In the genomic region with DNA sequence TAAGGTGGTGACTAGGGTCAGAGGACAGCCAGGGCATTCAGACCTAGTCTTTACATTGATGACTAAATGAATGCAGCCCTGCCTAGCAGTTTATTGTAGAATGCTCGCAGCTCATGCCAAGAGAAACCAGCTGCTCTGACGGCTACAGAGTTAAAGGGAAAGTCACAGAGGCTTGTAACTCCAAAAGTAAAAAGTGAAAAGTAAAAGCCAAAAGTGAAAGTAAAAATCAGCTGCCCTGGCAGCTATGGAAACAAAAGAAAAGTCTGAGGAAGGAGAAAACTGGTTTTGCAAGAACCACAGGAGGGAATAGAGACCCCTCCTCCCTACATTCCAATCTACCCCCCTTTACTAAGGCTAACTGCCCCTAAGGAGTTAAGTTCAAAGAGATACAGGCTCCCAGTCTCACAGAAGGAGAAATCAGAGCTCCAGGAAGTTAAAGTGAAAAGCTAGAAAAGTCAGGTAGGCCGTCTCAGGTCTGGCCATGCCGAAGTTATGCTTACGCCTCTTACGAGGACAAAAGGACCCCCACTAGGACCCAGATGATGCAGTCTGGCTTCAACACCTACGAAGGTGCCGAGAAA, we compare ENCODE assay signal across 8 cellular contexts. TPM values are rescaled to one million over a fixed set of nuclear protein-coding genes. Genes with fewer than 3 reads are reported as not detected.
DNase-seq lines count a peak whose midpoint lies in the region; ATAC-seq, FAIRE-seq and TF ChIP-seq lines count a peak whose summit lies in the region.

No MANE protein-coding gene starts in this region.

- H3K79me2 ChIP-seq in PC-3 (ENCODE audit: low read length): no peaks in the 10 kb centered on the region
- no peaks in the 10 kb centered on the region for H3K79me2 ChIP-seq in endothelial cell of umbilical vein (ENCODE audit: control insufficient read depth, insufficient read depth, low read length)

- TF ChIP-seq CTCF in PC-3 (conservative IDR thresholded peaks at IDR 0.05; ENCODE audit: low read depth, low read length): no peak
- TF ChIP-seq CTCF in endothelial cell of umbilical vein (IDR thresholded peaks at IDR 0.05; ENCODE audit: extremely low read depth in 1 of 2, insufficient read depth in 1 of 2, low read depth in 1 of 2, low read length in 2 of 2): no peak
- no peak for TF ChIP-seq CTCF in GM13976 (IDR thresholded peaks at IDR 0.05; ENCODE audit: borderline replicate concordance, control extremely low read depth, extremely low read depth, insufficient read depth, missing control alignments)
- no peak for TF ChIP-seq CTCF in GM20000 (IDR thresholded peaks at IDR 0.05; ENCODE audit: extremely low read depth, missing control alignments)

- peak overlapping the region; percentile 90 for H2AFZ ChIP-seq in PC-3 (ENCODE audit: low read length)
- peak overlapping the region; percentile 83 for H2AFZ ChIP-seq in endothelial cell of umbilical vein (ENCODE audit: low read depth, low read length)

- H3K27me3 Mint-ChIP-seq in naive thymus-derived CD8-positive, alpha-beta T cell: no peaks in the 10 kb centered on the region

- H3K4me3 ChIP-seq in BLaER1 treated with 17β-estradiol and CSF1 and Interleukin-3, amounts not matched to agents 10 nM and 100 nM: peak overlapping the region; percentile 14 to 62 (median 45); a peak in 17 of 20 replicates
- H3K4me3 ChIP-seq in PC-3 (ENCODE audit: low read length): peak overlapping the region; percentile 62
- peak overlapping the region in 2 of 3 experiments; percentile 5 to 36 for H3K4me3 ChIP-seq in endothelial cell of umbilical vein (replicated peaks in 1 of 3; ENCODE audit: insufficient read depth in 1 of 3, low read depth in 1 of 3, low read length in 3 of 3)

- peak overlapping the region; percentile 93 to 99 (median 98) for H3K27ac Mint-ChIP-seq in naive thymus-derived CD8-positive, alpha-beta T cell

- H3K9me1 ChIP-seq in endothelial cell of umbilical vein (replicated peaks; ENCODE audit: control insufficient read depth, extremely low read depth, insufficient read depth, low read length): no peaks in the 10 kb centered on the region

- H3K9me2 ChIP-seq in PC-3 (replicated peaks; ENCODE audit: low read length): no peaks in the 10 kb centered on the region

- H3F3A ChIP-seq in PC-3 (ENCODE audit: low read length, unreplicated experiment): no peaks in the 10 kb centered on the region

- peak overlapping the region; percentile 43 to 76 (median 70); a peak in 21 of 22 replicates for H3K9ac ChIP-seq in BLaER1 treated with 17β-estradiol and CSF1 and Interleukin-3, amounts not matched to agents 10 nM and 100 nM
- H3K9ac ChIP-seq in PC-3 (ENCODE audit: low read length) (no peak overlapping the region), endothelial cell of umbilical vein (replicated peaks; ENCODE audit: extremely low read depth, insufficient read depth, low read length) (peak overlapping the region; percentile 9)

- in situ Hi-C loops in GM13976 (cut with MboI; ENCODE audit: low sequenced_read_pairs, unreplicated experiment): no loop called here

- DNase-seq in PC-3: peak; percentile 45
- DNase-seq in endothelial cell of umbilical vein (ENCODE audit: low read depth, low spot score): peak; percentile 10
- peak in 6 of 10 donors; percentile 1 to 60 (median 36) for DNase-seq in naive thymus-derived CD8-positive, alpha-beta T cell
- DNase-seq in GM13976 (ENCODE audit: low spot score): no peak
- DNase-seq in GM20000 (ENCODE audit: low spot score): no peak
- no peak for DNase-seq in activated CD8-positive, alpha-beta memory T cell treated with anti-CD3 and anti-CD28 coated beads, Interleukin-2, amount 50 U/mL, for 48 hours
- DNase-seq in H54 (ENCODE audit: insufficient read length, low spot score): no peak

- no peaks in the 10 kb centered on the region for H3K9me3 Mint-ChIP-seq in naive thymus-derived CD8-positive, alpha-beta T cell

- H3K27ac ChIP-seq in BLaER1 treated with 17β-estradiol and CSF1 and Interleukin-3, amounts not matched to agents 10 nM and 100 nM: peak overlapping the region in 10 of 11 experiments; percentile 22 to 83 (median 76); a peak in 21 of 22 replicates
- no peak overlapping the region for H3K27ac ChIP-seq in PC-3 (ENCODE audit: low read length)
- H3K27ac ChIP-seq in endothelial cell of umbilical vein (ENCODE audit: insufficient read depth, low read depth, low read length): no peak overlapping the region

- H3K4me2 ChIP-seq in BLaER1 treated with 17β-estradiol and CSF1 and Interleukin-3, amounts not matched to agents 10 nM and 100 nM: peak overlapping the region; percentile 74 to 95 (median 85)
- H3K4me2 ChIP-seq in PC-3 (ENCODE audit: low read length) (peak overlapping the region; percentile 87), endothelial cell of umbilical vein (ENCODE audit: insufficient read depth, low read length) (peak overlapping the region; percentile 72)

- peaks cover 14 to 24% (median 22%) of the 10 kb centered on the region in 4 donors for H3K4me1 Mint-ChIP-seq in naive thymus-derived CD8-positive, alpha-beta T cell

- no peaks in the 10 kb centered on the region for H3K36me3 ChIP-seq in BLaER1 treated with 17β-estradiol and CSF1 and Interleukin-3, amounts not matched to agents 10 nM and 100 nM
- H3K36me3 ChIP-seq in PC-3 (ENCODE audit: low read depth, low read length) (no peaks in the 10 kb centered on the region), endothelial cell of umbilical vein (ENCODE audit: control insufficient read depth in 2 of 2, extremely low read depth in 1 of 2, insufficient read depth in 2 of 2, low read length in 2 of 2) (no peaks in the 10 kb centered on the region)

- TF ChIP-seq POLR2A in endothelial cell of umbilical vein (IDR thresholded peaks at IDR 0.05; ENCODE audit: low read depth, low read length) (no peak), H54 (IDR thresholded peaks at IDR 0.05; ENCODE audit: low read depth, low read length) (no peak)

- peaks cover 11 to 60% (median 48%) of the 10 kb centered on the region in 11 experiments; a peak in 19 of 22 replicates for H3K27me3 ChIP-seq in BLaER1 treated with 17β-estradiol and CSF1 and Interleukin-3, amounts not matched to agents 10 nM and 100 nM
- H3K27me3 ChIP-seq in PC-3 (ENCODE audit: low read length): peaks cover 8% of the 10 kb centered on the region
- H3K27me3 ChIP-seq in endothelial cell of umbilical vein (ENCODE audit: control insufficient read depth in 2 of 2, insufficient read depth in 2 of 2, low read length in 2 of 2): no peaks in the 10 kb centered on the region

- no TSS peak for BruUV-seq in PC-3 (replicated peaks; lab: Mats Ljungman, UMichigan)
- no TSS peak for BruUV-seq in endothelial cell of umbilical vein (replicated peaks; lab: Mats Ljungman, UMichigan)

- ATAC-seq in PC-3: peak; percentile 77
- ATAC-seq in naive thymus-derived CD8-positive, alpha-beta T cell: peak; percentile 65 to 83

- peak overlapping the region; percentile 77 to 93 (median 86) for H3K4me3 Mint-ChIP-seq in naive thymus-derived CD8-positive, alpha-beta T cell

- intact Hi-C loops in PC-3 (cut with micrococcal nuclease): no loop called here
- intact Hi-C loops in endothelial cell of umbilical vein (cut with micrococcal nuclease): no loop called here

- dilution Hi-C loops in endothelial cell of umbilical vein (cut with MboI; ENCODE audit: extremely low pct_ligation_motif_present, low sequenced_read_pairs): no loop called here

- peaks cover 8 to 30% (median 25%) of the 10 kb centered on the region in 10 experiments for H3K4me1 ChIP-seq in BLaER1 treated with 17β-estradiol and CSF1 and Interleukin-3, amounts not matched to agents 10 nM and 100 nM
- H3K4me1 ChIP-seq in PC-3 (ENCODE audit: insufficient read depth, low read length): peaks cover 11% of the 10 kb centered on the region; the same call in 1 of the 2 replicates
- no peaks in the 10 kb centered on the region for H3K4me1 ChIP-seq in endothelial cell of umbilical vein (ENCODE audit: control insufficient read depth, extremely low read depth, insufficient read depth, low read length)

- H3K9me3 ChIP-seq in BLaER1 treated with 17β-estradiol and CSF1 and Interleukin-3, amounts not matched to agents 10 nM and 100 nM (replicated peaks in 1 of 11): no peaks in the 10 kb centered on the region
- H3K9me3 ChIP-seq in PC-3 (ENCODE audit: low read length) (no peaks in the 10 kb centered on the region), endothelial cell of umbilical vein (replicated peaks; ENCODE audit: control insufficient read depth, insufficient read depth, low read length) (no peaks in the 10 kb centered on the region)

- H4K20me1 ChIP-seq in BLaER1 treated with 17β-estradiol and CSF1 and Interleukin-3, amounts not matched to agents 10 nM and 100 nM: no peaks in the 10 kb centered on the region
- H4K20me1 ChIP-seq in PC-3 (ENCODE audit: low read length): no peaks in the 10 kb centered on the region
- no peaks in the 10 kb centered on the region for H4K20me1 ChIP-seq in endothelial cell of umbilical vein (replicated peaks; ENCODE audit: control insufficient read depth, extremely low read depth, insufficient read depth, low read length)

- CTCF ChIA-PET in PC-3 (lab: Charles Lee): no interaction called here
- CTCF ChIA-PET in endothelial cell of umbilical vein (lab: Charles Lee): no interaction called here

- H3K36me3 Mint-ChIP-seq in naive thymus-derived CD8-positive, alpha-beta T cell: no peaks in the 10 kb centered on the region

- POLR2A ChIA-PET in PC-3 (lab: Charles Lee; ENCODE audit: unreplicated experiment) (no interaction called here), endothelial cell of umbilical vein (lab: Charles Lee) (no interaction called here)
- POLR2A ChIA-PET in naive thymus-derived CD8-positive, alpha-beta T cell (lab: Charles Lee): interaction anchor here (0.7 to 2.8 kb wide), 9 partner anchors 17 to 351 kb away, joined by 3 to 22 read pairs (median 7); a partner anchor contains a TSS

- FAIRE-seq in endothelial cell of umbilical vein (lab: Jason Lieb, UNC): no peak
- no peak for FAIRE-seq in H54 (lab: Jason Lieb, UNC)

RNA-seq across cellular contexts. Expression of a gene that starts 6.0 kb away (rescaled TPM):
- not detected in 2 replicates for total RNA-seq in PC-3 (2014; rRNA removed)
- total RNA-seq in endothelial cell of umbilical vein: not detected in 2 replicates
- polyA plus RNA-seq in endothelial cell of umbilical vein: not detected in 2 replicates
- not detected in 2 replicates for polyA plus RNA-seq in endothelial cell of umbilical vein (2011; cell fraction: cytosol; rRNA removed)
- polyA plus RNA-seq in endothelial cell of umbilical vein (2011; cell fraction: nucleus; rRNA removed): not detected in 2 replicates
- not detected in 2 replicates for polyA plus RNA-seq in endothelial cell of umbilical vein (2012)
- 0.93 TPM in 1 of 2 replicates, not detected in the other for polyA minus RNA-seq in endothelial cell of umbilical vein
- polyA minus RNA-seq in endothelial cell of umbilical vein (2011; cell fraction: cytosol; rRNA and poly(A)+ RNA removed): not detected
- polyA minus RNA-seq in endothelial cell of umbilical vein (2011; cell fraction: nucleus; rRNA and poly(A)+ RNA removed): not detected in 2 replicates
- total RNA-seq in naive thymus-derived CD8-positive, alpha-beta T cell: 1 to 10 TPM in 1 of 2 experiments, not detected in 1; 1.0 TPM
- not detected for polyA plus RNA-seq in naive thymus-derived CD8-positive, alpha-beta T cell

RNA-seq across cellular contexts. Expression of a gene that starts 12.3 kb away (rescaled TPM):
- total RNA-seq in PC-3 (2014; rRNA removed): not detected in 2 replicates
- total RNA-seq in endothelial cell of umbilical vein: not detected in 2 replicates
- not detected in 2 replicates for polyA plus RNA-seq in endothelial cell of umbilical vein
- not detected in 2 replicates for polyA plus RNA-seq in endothelial cell of umbilical vein (2011; cell fraction: cytosol; rRNA removed)
- polyA plus RNA-seq in endothelial cell of umbilical vein (2011; cell fraction: nucleus; rRNA removed): not detected in 2 replicates
- polyA plus RNA-seq in endothelial cell of umbilical vein (2012): not detected in 2 replicates
- polyA minus RNA-seq in endothelial cell of umbilical vein: not detected in 2 replicates
- not detected for polyA minus RNA-seq in endothelial cell of umbilical vein (2011; cell fraction: cytosol; rRNA and poly(A)+ RNA removed)
- not detected in 2 replicates for polyA minus RNA-seq in endothelial cell of umbilical vein (2011; cell fraction: nucleus; rRNA and poly(A)+ RNA removed)
- total RNA-seq in naive thymus-derived CD8-positive, alpha-beta T cell: not detected
- not detected for polyA plus RNA-seq in naive thymus-derived CD8-positive, alpha-beta T cell

RNA-seq across cellular contexts. Expression of a gene that starts 21.9 kb away (rescaled TPM):
- total RNA-seq in PC-3 (2014; rRNA removed) (not detected in 2 replicates), endothelial cell of umbilical vein (not detected in 2 replicates)
- polyA plus RNA-seq in endothelial cell of umbilical vein: not detected in 2 replicates
- not detected in 2 replicates for polyA plus RNA-seq in endothelial cell of umbilical vein (2011; cell fraction: cytosol; rRNA removed)
- not detected in 2 replicates for polyA plus RNA-seq in endothelial cell of umbilical vein (2011; cell fraction: nucleus; rRNA removed)
- polyA plus RNA-seq in endothelial cell of umbilical vein (2012): not detected in 2 replicates
- polyA minus RNA-seq in endothelial cell of umbilical vein: 1.7 TPM in 1 of 2 replicates, not detected in the other
- not detected for polyA minus RNA-seq in endothelial cell of umbilical vein (2011; cell fraction: cytosol; rRNA and poly(A)+ RNA removed)
- polyA minus RNA-seq in endothelial cell of umbilical vein (2011; cell fraction: nucleus; rRNA and poly(A)+ RNA removed): not detected in 2 replicates
- not detected for total RNA-seq in naive thymus-derived CD8-positive, alpha-beta T cell
- not detected for polyA plus RNA-seq in naive thymus-derived CD8-positive, alpha-beta T cell

RNA-seq across cellular contexts. Expression of a gene that starts 39.9 kb away (rescaled TPM):
- total RNA-seq in PC-3 (2014; rRNA removed) (11.8 and 17.8 TPM in 2 replicates), endothelial cell of umbilical vein (2.1 and 2.5 TPM in 2 replicates)
- polyA plus RNA-seq in endothelial cell of umbilical vein: 1.5 and 1.6 TPM in 2 replicates
- 1.6 and 1.8 TPM in 2 replicates for polyA plus RNA-seq in endothelial cell of umbilical vein (2011; cell fraction: cytosol; rRNA removed)
- polyA plus RNA-seq in endothelial cell of umbilical vein (2011; cell fraction: nucleus; rRNA removed): 2.2 and 3.0 TPM in 2 replicates
- 1.1 and 1.7 TPM in 2 replicates for polyA plus RNA-seq in endothelial cell of umbilical vein (2012)
- polyA minus RNA-seq in endothelial cell of umbilical vein: 0.70 and 1.6 TPM in 2 replicates
- 0.92 TPM for polyA minus RNA-seq in endothelial cell of umbilical vein (2011; cell fraction: cytosol; rRNA and poly(A)+ RNA removed)
- 1.4 and 1.6 TPM in 2 replicates for polyA minus RNA-seq in endothelial cell of umbilical vein (2011; cell fraction: nucleus; rRNA and poly(A)+ RNA removed)
- total RNA-seq in naive thymus-derived CD8-positive, alpha-beta T cell: 10 to 100 TPM; 14.8 to 21.8 TPM
- 1 to 10 TPM; 6.7 to 9.7 (median 8.3) TPM for polyA plus RNA-seq in naive thymus-derived CD8-positive, alpha-beta T cell

RNA-seq across cellular contexts. Expression of a gene that starts 45.0 kb away (rescaled TPM):
- total RNA-seq in PC-3 (2014; rRNA removed) (not detected in 2 replicates), endothelial cell of umbilical vein (not detected in 2 replicates)
- polyA plus RNA-seq in endothelial cell of umbilical vein: 0.06 and 0.08 TPM in 2 replicates
- 0.03 and 0.08 TPM in 2 replicates for polyA plus RNA-seq in endothelial cell of umbilical vein (2011; cell fraction: cytosol; rRNA removed)
- not detected in 2 replicates for polyA plus RNA-seq in endothelial cell of umbilical vein (2011; cell fraction: nucleus; rRNA removed)
- polyA plus RNA-seq in endothelial cell of umbilical vein (2012): 0.14 and 0.19 TPM in 2 replicates
- not detected in 2 replicates for polyA minus RNA-seq in endothelial cell of umbilical vein
- not detected for polyA minus RNA-seq in endothelial cell of umbilical vein (2011; cell fraction: cytosol; rRNA and poly(A)+ RNA removed)
- polyA minus RNA-seq in endothelial cell of umbilical vein (2011; cell fraction: nucleus; rRNA and poly(A)+ RNA removed): not detected in 2 replicates
- under 1 TPM; 0.18 to 0.41 TPM for total RNA-seq in naive thymus-derived CD8-positive, alpha-beta T cell
- under 1 TPM in 2 of 3 donors, not detected in 1; 0.17 to 0.33 TPM for polyA plus RNA-seq in naive thymus-derived CD8-positive, alpha-beta T cell

Comparison
In these comparisons a context has a peak if more than half of its experiments do, and no peak if none do; other contexts are left out.
1. H3K27ac ChIP-seq: peak in BLaER1 treated with 17β-estradiol and CSF1 and Interleukin-3, amounts not matched to agents 10 nM and 100 nM (10 of 11); none in PC-3 (single experiment) and endothelial cell of umbilical vein (single experiment).
2. DNase-seq: peak in PC-3 (single experiment), endothelial cell of umbilical vein (single experiment) and naive thymus-derived CD8-positive, alpha-beta T cell (6 of 10); none in GM13976 (single experiment), GM20000 (single experiment), activated CD8-positive, alpha-beta memory T cell treated with anti-CD3 and anti-CD28 coated beads, Interleukin-2, amount 50 U/mL, for 48 hours (single experiment) and H54 (single experiment).
3. Peak in every context shown above with its lines, with median percentiles within 50 percentile points of each other: H3K4me2 ChIP-seq and H3K4me3 ChIP-seq.